1 cellular context compared by ENCODE assay signal in the genomic region with DNA sequence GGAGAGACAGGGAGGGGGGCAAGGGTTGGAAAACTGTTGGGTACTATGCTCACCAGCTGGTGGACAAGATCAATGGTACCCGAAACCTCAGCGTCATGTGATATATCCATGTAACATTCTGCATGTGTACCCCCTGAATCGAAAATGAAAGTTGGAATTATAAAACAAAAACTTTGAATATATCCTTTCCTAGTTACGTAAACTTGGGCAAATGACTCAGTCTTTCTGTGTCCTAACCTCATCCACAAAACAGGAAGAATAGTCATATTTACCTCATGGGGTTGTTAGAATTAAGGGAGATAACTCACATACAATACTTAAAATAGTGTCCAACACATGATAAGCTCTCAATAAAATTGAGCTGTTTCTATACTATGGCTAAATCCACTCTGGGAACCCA.
TF ChIP-seq lines count a peak whose summit lies in the region.

No MANE protein-coding gene starts in this region.

TF ChIP-seq in HepG2, 621 proteins besides CTCF, POLR2A, EP300 and RAD21 (continued from another document):
- TF ChIP-seq, protein P1, sequence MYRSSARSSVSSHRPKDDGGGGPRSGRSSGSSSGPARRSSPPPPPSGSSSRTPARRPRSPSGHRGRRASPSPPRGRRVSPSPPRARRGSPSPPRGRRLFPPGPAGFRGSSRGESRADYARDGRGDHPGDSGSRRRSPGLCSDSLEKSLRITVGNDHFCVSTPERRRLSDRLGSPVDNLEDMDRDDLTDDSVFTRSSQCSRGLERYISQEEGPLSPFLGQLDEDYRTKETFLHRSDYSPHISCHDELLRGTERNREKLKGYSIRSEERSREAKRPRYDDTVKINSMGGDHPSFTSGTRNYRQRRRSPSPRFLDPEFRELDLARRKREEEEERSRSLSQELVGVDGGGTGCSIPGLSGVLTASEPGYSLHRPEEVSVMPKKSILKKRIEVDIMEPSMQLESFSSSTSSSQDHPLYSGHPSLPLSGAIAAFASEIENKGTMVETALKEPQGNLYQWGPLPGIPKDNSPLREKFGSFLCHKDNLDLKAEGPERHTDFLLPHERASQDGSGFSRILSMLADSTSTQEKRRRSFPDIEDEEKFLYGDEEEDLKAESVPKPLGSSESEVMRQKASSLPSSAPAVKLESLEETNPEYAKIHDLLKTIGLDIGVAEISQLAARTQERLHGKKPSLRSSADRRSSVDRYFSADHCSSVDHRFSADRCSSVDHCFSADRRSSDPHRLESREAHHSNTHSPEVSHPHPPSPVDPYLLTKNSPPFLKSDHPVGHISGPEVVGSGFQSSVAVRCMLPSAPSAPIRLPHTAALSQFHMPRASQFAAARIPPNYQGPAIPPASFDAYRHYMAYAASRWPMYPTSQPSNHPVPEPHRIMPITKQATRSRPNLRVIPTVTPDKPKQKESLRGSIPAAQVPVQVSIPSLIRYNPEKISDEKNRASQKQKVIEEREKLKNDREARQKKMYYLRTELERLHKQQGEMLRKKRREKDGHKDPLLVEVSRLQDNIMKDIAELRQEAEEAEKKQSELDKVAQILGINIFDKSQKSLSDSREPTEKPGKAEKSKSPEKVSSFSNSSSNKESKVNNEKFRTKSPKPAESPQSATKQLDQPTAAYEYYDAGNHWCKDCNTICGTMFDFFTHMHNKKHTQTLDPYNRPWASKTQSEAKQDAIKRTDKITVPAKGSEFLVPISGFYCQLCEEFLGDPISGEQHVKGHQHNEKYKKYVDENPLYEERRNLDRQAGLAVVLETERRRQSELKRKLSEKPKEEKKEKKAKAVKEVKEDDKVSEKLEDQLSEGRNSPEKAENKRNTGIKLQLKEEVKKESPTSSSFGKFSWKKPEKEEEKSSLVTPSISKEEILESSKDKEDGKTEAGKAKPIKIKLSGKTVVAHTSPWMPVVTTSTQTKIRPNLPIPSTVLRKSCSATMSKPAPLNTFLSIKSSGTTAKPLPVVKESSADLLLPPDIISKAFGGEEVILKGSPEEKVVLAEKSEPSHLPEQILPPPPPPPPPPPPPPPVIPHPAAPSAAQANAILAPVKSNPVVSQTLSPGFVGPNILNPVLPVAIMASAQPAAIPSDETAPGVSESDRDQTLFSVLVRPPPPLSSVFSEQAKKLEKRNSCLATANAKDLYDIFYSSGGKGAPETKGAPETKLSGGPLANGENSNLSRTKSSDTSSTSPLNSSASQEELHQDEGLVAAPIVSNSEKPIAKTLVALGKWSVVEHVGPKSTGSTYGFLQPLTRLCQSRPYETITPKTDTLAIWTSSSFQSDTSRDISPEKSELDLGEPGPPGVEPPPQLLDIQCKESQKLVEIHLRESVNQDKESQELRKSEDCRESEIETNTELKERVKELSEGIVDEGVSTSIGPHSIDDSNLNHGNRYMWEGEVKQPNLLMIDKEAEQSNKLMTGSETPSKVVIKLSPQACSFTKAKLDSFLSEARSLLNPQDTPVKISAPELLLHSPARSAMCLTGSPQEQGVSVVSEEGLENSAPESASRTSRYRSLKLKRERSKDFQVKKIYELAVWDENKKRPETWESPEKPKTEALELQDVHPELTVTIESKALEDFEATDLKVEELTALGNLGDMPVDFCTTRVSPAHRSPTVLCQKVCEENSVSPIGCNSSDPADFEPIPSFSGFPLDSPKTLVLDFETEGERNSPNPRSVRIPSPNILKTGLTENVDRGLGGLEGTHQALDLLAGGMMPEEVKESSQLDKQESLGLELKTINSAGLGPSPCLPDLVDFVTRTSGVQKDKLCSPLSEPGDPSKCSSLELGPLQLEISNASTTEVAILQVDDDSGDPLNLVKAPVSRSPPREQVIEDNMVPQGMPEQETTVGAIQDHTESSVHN (CRISPR knock-in tag; IDR thresholded peaks at IDR 0.05): no peak
- TF ChIP-seq NR2C2 (CRISPR knock-in tag; IDR thresholded peaks at IDR 0.05; ENCODE audit: borderline replicate concordance) (no peak), DPF2 (CRISPR knock-in tag; IDR thresholded peaks at IDR 0.05; ENCODE audit: borderline replicate concordance, low read depth) (no peak), GZF1 (CRISPR knock-in tag; IDR thresholded peaks at IDR 0.05) (no peak)
- TF ChIP-seq, protein P2, sequence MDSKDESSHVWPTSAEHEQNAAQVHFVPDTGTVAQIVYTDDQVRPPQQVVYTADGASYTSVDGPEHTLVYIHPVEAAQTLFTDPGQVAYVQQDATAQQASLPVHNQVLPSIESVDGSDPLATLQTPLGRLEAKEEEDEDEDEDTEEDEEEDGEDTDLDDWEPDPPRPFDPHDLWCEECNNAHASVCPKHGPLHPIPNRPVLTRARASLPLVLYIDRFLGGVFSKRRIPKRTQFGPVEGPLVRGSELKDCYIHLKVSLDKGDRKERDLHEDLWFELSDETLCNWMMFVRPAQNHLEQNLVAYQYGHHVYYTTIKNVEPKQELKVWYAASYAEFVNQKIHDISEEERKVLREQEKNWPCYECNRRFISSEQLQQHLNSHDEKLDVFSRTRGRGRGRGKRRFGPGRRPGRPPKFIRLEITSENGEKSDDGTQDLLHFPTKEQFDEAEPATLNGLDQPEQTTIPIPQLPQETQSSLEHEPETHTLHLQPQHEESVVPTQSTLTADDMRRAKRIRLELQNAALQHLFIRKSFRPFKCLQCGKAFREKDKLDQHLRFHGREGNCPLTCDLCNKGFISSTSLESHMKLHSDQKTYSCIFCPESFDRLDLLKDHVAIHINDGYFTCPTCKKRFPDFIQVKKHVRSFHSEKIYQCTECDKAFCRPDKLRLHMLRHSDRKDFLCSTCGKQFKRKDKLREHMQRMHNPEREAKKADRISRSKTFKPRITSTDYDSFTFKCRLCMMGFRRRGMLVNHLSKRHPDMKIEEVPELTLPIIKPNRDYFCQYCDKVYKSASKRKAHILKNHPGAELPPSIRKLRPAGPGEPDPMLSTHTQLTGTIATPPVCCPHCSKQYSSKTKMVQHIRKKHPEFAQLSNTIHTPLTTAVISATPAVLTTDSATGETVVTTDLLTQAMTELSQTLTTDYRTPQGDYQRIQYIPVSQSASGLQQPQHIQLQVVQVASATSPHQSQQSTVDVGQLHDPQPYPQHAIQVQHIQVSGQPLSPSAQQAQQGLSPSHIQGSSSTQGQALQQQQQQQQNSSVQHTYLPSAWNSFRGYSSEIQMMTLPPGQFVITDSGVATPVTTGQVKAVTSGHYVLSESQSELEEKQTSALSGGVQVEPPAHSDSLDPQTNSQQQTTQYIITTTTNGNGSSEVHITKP (CRISPR knock-in tag; IDR thresholded peaks at IDR 0.05; ENCODE audit: low read depth): no peak
- TF ChIP-seq, protein P3, sequence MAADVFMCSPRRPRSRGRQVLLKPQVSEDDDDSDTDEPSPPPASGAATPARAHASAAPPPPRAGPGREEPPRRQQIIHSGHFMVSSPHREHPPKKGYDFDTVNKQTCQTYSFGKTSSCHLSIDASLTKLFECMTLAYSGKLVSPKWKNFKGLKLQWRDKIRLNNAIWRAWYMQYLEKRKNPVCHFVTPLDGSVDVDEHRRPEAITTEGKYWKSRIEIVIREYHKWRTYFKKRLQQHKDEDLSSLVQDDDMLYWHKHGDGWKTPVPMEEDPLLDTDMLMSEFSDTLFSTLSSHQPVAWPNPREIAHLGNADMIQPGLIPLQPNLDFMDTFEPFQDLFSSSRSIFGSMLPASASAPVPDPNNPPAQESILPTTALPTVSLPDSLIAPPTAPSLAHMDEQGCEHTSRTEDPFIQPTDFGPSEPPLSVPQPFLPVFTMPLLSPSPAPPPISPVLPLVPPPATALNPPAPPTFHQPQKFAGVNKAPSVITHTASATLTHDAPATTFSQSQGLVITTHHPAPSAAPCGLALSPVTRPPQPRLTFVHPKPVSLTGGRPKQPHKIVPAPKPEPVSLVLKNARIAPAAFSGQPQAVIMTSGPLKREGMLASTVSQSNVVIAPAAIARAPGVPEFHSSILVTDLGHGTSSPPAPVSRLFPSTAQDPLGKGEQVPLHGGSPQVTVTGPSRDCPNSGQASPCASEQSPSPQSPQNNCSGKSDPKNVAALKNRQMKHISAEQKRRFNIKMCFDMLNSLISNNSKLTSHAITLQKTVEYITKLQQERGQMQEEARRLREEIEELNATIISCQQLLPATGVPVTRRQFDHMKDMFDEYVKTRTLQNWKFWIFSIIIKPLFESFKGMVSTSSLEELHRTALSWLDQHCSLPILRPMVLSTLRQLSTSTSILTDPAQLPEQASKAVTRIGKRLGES (CRISPR knock-in tag; IDR thresholded peaks at IDR 0.05; ENCODE audit: borderline replicate concordance): no peak
TF ChIP-seq in HepG2: peak in this region for 0.
